Comparison of ENCODE assay signal across 2 cellular contexts in the genomic region with DNA sequence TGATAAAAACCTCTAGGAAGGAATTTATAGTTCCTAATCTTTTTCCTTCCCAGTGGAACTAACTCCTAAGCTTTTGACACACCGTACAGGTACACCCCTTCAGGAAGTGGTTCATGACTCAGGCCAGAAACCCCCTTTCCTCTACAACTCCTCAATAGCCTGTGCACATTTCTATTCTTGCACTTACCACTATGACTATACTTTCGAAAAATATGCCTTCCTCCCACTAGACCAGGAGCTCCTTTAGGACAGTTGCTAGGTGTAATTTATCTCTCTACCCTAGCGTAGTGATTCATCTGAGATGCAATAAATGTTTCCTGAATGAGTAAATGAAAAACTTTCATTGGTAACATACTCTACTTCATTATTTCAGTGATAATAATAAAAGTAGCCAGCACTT.
TF ChIP-seq lines count a peak whose summit lies in the region.

No MANE protein-coding gene starts in this region.

TF ChIP-seq in GM12878, 131 proteins besides CTCF, POLR2A, EP300 and RAD21 (continues in another document):
- TF ChIP-seq CBFB (IDR thresholded peaks at IDR 0.05; ENCODE audit: low read depth) (0 out of 2 replicates have a peak, but pooled peaks have one; percentile 34), RELA (IDR thresholded peaks at IDR 0.05; ENCODE audit: borderline replicate concordance, partially characterized antibody) (peak; percentile 56), NFIC (IDR thresholded peaks at IDR 0.05; ENCODE audit: low read depth, low read length) (peak; percentile 92), ZNF24 (IDR thresholded peaks at IDR 0.05) (peak; percentile 80), JUNB (IDR thresholded peaks at IDR 0.05) (peak; percentile 92), MEF2A (IDR thresholded peaks at IDR 0.05; ENCODE audit: insufficient read depth, low read depth, low read length) (peak; percentile 94), GABPA (IDR thresholded peaks at IDR 0.05; ENCODE audit: low read depth) (peak; percentile 36; the same call in 1 of the 2 replicates), PML (IDR thresholded peaks at IDR 0.05; ENCODE audit: low read length) (peak; percentile 45; the same call in 1 of the 2 replicates), ETV6 (conservative IDR thresholded peaks at IDR 0.05 in 1 of 2, IDR thresholded peaks at IDR 0.05 in 1 of 2; ENCODE audit: borderline replicate concordance in 1 of 2, low read depth in 1 of 2) (peak in 1 of 2 experiments; percentile 84; a peak in 1 of 4 replicates), EED (IDR thresholded peaks at IDR 0.05; ENCODE audit: low read depth) (peak; percentile 94), SMAD5 (IDR thresholded peaks at IDR 0.05; ENCODE audit: low read depth) (no peak), IKZF1 (conservative IDR thresholded peaks at IDR 0.05) (peak; percentile 76), BRCA1 (IDR thresholded peaks at IDR 0.05; ENCODE audit: low read depth, low read length) (no peak), BMI1 (IDR thresholded peaks at IDR 0.05; ENCODE audit: borderline replicate concordance) (0 out of 2 replicates have a peak, but pooled peaks have one; percentile 38), IKZF2 (IDR thresholded peaks at IDR 0.05) (peak; percentile 76 to 89), CREM (IDR thresholded peaks at IDR 0.05; ENCODE audit: low read depth) (peak; percentile 58; the same call in 1 of the 2 replicates), IRF4 (IDR thresholded peaks at IDR 0.05; ENCODE audit: low read depth, low read length) (peak; percentile 54; the same call in 1 of the 2 replicates), CREB1 (IDR thresholded peaks at IDR 0.05; ENCODE audit: low read depth) (0 out of 2 replicates have a peak, but pooled peaks have one; percentile 55), RUNX3 (IDR thresholded peaks at IDR 0.05; ENCODE audit: low read length) (peak; percentile 94), SUZ12 (IDR thresholded peaks at IDR 0.05; ENCODE audit: unreplicated experiment) (no peak)
- TF ChIP-seq, protein P1, sequence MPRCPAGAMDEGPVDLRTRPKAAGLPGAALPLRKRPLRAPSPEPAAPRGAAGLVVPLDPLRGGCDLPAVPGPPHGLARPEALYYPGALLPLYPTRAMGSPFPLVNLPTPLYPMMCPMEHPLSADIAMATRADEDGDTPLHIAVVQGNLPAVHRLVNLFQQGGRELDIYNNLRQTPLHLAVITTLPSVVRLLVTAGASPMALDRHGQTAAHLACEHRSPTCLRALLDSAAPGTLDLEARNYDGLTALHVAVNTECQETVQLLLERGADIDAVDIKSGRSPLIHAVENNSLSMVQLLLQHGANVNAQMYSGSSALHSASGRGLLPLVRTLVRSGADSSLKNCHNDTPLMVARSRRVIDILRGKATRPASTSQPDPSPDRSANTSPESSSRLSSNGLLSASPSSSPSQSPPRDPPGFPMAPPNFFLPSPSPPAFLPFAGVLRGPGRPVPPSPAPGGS (IDR thresholded peaks at IDR 0.05; ENCODE audit: borderline replicate concordance, insufficient read depth, low read depth, low read length, poor library complexity, severe bottlenecking), result no peak
- TF ChIP-seq, protein P2, sequence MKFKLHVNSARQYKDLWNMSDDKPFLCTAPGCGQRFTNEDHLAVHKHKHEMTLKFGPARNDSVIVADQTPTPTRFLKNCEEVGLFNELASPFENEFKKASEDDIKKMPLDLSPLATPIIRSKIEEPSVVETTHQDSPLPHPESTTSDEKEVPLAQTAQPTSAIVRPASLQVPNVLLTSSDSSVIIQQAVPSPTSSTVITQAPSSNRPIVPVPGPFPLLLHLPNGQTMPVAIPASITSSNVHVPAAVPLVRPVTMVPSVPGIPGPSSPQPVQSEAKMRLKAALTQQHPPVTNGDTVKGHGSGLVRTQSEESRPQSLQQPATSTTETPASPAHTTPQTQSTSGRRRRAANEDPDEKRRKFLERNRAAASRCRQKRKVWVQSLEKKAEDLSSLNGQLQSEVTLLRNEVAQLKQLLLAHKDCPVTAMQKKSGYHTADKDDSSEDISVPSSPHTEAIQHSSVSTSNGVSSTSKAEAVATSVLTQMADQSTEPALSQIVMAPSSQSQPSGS (IDR thresholded peaks at IDR 0.05; ENCODE audit: low read length), result peak; percentile 81
- TF ChIP-seq, protein P3, sequence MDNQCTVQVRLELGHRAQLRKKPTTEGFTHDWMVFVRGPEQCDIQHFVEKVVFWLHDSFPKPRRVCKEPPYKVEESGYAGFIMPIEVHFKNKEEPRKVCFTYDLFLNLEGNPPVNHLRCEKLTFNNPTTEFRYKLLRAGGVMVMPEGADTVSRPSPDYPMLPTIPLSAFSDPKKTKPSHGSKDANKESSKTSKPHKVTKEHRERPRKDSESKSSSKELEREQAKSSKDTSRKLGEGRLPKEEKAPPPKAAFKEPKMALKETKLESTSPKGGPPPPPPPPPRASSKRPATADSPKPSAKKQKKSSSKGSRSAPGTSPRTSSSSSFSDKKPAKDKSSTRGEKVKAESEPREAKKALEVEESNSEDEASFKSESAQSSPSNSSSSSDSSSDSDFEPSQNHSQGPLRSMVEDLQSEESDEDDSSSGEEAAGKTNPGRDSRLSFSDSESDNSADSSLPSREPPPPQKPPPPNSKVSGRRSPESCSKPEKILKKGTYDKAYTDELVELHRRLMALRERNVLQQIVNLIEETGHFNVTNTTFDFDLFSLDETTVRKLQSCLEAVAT (IDR thresholded peaks at IDR 0.05), result no peak
- TF ChIP-seq, protein P4, sequence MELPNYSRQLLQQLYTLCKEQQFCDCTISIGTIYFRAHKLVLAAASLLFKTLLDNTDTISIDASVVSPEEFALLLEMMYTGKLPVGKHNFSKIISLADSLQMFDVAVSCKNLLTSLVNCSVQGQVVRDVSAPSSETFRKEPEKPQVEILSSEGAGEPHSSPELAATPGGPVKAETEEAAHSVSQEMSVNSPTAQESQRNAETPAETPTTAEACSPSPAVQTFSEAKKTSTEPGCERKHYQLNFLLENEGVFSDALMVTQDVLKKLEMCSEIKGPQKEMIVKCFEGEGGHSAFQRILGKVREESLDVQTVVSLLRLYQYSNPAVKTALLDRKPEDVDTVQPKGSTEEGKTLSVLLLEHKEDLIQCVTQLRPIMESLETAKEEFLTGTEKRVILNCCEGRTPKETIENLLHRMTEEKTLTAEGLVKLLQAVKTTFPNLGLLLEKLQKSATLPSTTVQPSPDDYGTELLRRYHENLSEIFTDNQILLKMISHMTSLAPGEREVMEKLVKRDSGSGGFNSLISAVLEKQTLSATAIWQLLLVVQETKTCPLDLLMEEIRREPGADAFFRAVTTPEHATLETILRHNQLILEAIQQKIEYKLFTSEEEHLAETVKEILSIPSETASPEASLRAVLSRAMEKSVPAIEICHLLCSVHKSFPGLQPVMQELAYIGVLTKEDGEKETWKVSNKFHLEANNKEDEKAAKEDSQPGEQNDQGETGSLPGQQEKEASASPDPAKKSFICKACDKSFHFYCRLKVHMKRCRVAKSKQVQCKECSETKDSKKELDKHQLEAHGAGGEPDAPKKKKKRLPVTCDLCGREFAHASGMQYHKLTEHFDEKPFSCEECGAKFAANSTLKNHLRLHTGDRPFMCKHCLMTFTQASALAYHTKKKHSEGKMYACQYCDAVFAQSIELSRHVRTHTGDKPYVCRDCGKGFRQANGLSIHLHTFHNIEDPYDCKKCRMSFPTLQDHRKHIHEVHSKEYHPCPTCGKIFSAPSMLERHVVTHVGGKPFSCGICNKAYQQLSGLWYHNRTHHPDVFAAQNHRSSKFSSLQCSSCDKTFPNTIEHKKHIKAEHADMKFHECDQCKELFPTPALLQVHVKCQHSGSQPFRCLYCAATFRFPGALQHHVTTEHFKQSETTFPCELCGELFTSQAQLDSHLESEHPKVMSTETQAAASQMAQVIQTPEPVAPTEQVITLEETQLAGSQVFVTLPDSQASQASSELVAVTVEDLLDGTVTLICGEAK (IDR thresholded peaks at IDR 0.05; ENCODE audit: borderline replicate concordance), result no peak

TF ChIP-seq in HepG2, 621 proteins besides CTCF, POLR2A, EP300 and RAD21:
- TF ChIP-seq ZSCAN22 (CRISPR knock-in tag; IDR thresholded peaks at IDR 0.05), result no peak
- no peak for TF ChIP-seq ZNF124 (CRISPR knock-in tag; IDR thresholded peaks at IDR 0.05)
- TF ChIP-seq PHF21A (CRISPR knock-in tag; IDR thresholded peaks at IDR 0.05), result no peak
- TF ChIP-seq, protein P5, sequence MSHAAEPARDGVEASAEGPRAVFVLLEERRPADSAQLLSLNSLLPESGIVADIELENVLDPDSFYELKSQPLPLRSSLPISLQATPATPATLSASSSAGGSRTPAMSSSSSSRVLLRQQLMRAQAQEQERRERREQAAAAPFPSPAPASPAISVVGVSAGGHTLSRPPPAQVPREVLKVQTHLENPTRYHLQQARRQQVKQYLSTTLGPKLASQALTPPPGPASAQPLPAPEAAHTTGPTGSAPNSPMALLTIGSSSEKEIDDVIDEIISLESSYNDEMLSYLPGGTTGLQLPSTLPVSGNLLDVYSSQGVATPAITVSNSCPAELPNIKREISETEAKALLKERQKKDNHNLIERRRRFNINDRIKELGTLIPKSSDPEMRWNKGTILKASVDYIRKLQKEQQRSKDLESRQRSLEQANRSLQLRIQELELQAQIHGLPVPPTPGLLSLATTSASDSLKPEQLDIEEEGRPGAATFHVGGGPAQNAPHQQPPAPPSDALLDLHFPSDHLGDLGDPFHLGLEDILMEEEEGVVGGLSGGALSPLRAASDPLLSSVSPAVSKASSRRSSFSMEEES (CRISPR knock-in tag; IDR thresholded peaks at IDR 0.05), result no peak
- TF ChIP-seq GTF3A (CRISPR knock-in tag; conservative IDR thresholded peaks at IDR 0.05), result no peak
- no peak for TF ChIP-seq ZFAT (CRISPR knock-in tag; conservative IDR thresholded peaks at IDR 0.05)
- TF ChIP-seq, protein P6, sequence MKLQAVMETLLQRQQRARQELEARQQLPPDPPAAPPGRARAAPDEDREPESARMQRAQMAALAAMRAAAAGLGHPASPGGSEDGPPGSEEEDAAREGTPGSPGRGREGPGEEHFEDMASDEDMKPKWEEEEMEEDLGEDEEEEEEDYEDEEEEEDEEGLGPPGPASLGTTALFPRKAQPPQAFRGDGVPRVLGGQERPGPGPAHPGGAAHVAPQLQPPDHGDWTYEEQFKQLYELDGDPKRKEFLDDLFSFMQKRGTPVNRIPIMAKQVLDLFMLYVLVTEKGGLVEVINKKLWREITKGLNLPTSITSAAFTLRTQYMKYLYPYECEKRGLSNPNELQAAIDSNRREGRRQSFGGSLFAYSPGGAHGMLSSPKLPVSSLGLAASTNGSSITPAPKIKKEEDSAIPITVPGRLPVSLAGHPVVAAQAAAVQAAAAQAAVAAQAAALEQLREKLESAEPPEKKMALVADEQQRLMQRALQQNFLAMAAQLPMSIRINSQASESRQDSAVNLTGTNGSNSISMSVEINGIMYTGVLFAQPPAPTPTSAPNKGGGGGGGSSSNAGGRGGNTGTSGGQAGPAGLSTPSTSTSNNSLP (IDR thresholded peaks at IDR 0.05; ENCODE audit: low read depth, low read length), result no peak
- TF ChIP-seq, protein P7, sequence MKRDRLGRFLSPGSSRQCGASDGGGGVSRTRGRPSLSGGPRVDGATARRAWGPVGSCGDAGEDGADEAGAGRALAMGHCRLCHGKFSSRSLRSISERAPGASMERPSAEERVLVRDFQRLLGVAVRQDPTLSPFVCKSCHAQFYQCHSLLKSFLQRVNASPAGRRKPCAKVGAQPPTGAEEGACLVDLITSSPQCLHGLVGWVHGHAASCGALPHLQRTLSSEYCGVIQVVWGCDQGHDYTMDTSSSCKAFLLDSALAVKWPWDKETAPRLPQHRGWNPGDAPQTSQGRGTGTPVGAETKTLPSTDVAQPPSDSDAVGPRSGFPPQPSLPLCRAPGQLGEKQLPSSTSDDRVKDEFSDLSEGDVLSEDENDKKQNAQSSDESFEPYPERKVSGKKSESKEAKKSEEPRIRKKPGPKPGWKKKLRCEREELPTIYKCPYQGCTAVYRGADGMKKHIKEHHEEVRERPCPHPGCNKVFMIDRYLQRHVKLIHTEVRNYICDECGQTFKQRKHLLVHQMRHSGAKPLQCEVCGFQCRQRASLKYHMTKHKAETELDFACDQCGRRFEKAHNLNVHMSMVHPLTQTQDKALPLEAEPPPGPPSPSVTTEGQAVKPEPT (CRISPR knock-in tag; IDR thresholded peaks at IDR 0.05; ENCODE audit: low read depth), result no peak
- TF ChIP-seq CREM (IDR thresholded peaks at IDR 0.05), result no peak
- no peak for TF ChIP-seq CREM (CRISPR knock-in tag; IDR thresholded peaks at IDR 0.05)
- TF ChIP-seq PLRG1 (conservative IDR thresholded peaks at IDR 0.05), result no peak
- TF ChIP-seq ZZZ3 (CRISPR knock-in tag; IDR thresholded peaks at IDR 0.05; ENCODE audit: borderline replicate concordance), result no peak
- TF ChIP-seq CREB1 (IDR thresholded peaks at IDR 0.05), result no peak
- no peak for TF ChIP-seq CREB1 (CRISPR knock-in tag; IDR thresholded peaks at IDR 0.05)
- no peak for TF ChIP-seq KDM5A (IDR thresholded peaks at IDR 0.05; ENCODE audit: borderline replicate concordance, low read length)
- no peak for TF ChIP-seq ZSCAN31 (CRISPR knock-in tag; IDR thresholded peaks at IDR 0.05; ENCODE audit: low read depth)
- no peak for TF ChIP-seq PTBP1 (IDR thresholded peaks at IDR 0.05; ENCODE audit: low read depth, low read length, poor library complexity, severe bottlenecking)
- TF ChIP-seq HIVEP1 (CRISPR knock-in tag; IDR thresholded peaks at IDR 0.05), result no peak
